9 cellular contexts compared by ENCODE assay signal in genomic region chr9:100472268-100472667, GRCh38. TPM values are rescaled to one million over a fixed set of nuclear protein-coding genes. Genes with fewer than 3 reads are reported as not detected.
DNase-seq lines count a peak whose midpoint lies in the region; ATAC-seq, FAIRE-seq and TF ChIP-seq lines count a peak whose summit lies in the region.
"Had no signal": no experiment of that assay in that cellular context is flagged by ENCODE, and none has a peak within 500 bp of the region (broad histone marks: within the 10 kb centered on the region; RNA-seq: fewer than 3 reads in every experiment).

No MANE protein-coding gene starts in this region.

- H3K4me1 ChIP-seq in SK-N-SH (ENCODE audit: control insufficient read depth in 1 of 2, insufficient read depth in 2 of 2, low read depth in 1 of 2, low read length in 1 of 2) (peaks cover 0 to 10% of the 10 kb centered on the region in 2 experiments; a peak in 2 of 4 replicates), OCI-LY7 (ENCODE audit: insufficient read depth, low read length, poor library complexity, severe bottlenecking) (peaks cover 15% of the 10 kb centered on the region), H1 (replicated peaks in 1 of 4; ENCODE audit: control insufficient read depth in 3 of 4, insufficient read depth in 4 of 4, low read length in 3 of 4) (peaks cover 0 to 14% (median 6%) of the 10 kb centered on the region in 4 experiments; a peak in 5 of 7 replicates), parathyroid adenoma (no peaks in the 10 kb centered on the region)

- H3F3A ChIP-seq in SK-N-SH (replicated peaks; ENCODE audit: insufficient read depth) = peaks cover 9% of the 10 kb centered on the region

- peak overlapping the region; percentile 88; the same call in 1 of the 2 replicates for H2BK5ac ChIP-seq in H1 (ENCODE audit: low read depth, low read length)

- H3K79me1 ChIP-seq in H1 (ENCODE audit: low read depth, low read length) = peaks cover 7% of the 10 kb centered on the region

- peak overlapping the region; percentile 52; the same call in 1 of the 2 replicates for H3K18ac ChIP-seq in H1 (ENCODE audit: extremely low read depth, low read length)

- 0 out of 4 replicates have a peak overlapping the region, but pooled peaks of 1 of the 2 experiments have one; percentile 11 for H3K27ac ChIP-seq in SK-N-SH (ENCODE audit: low read depth in 2 of 2, low read length in 1 of 2)
- H3K27ac ChIP-seq in OCI-LY7 (ENCODE audit: low read depth, low read length, poor library complexity, severe bottlenecking) = peak overlapping the region; percentile 32
- no peak overlapping the region for H3K27ac ChIP-seq in H1 (ENCODE audit: low read depth, low read length)
- H3K27ac ChIP-seq in parathyroid adenoma = no peak overlapping the region

- no peak for DNase-seq in SK-N-SH
- DNase-seq in OCI-LY7 (ENCODE audit: low spot score) = peak; percentile 19
- no peak for DNase-seq in H1 (ENCODE audit: low read depth in 1 of 2, low spot score in 2 of 2)
- DNase-seq in SIG-M5 treated with dmso at 0.1 percent for 504 hours (lab: John Stamatoyannopoulos, UW; ENCODE audit: unreplicated experiment) = no peak
- DNase-seq in NCI-H446 (lab: John Stamatoyannopoulos, UW) = no peak

- POLR2A ChIA-PET in SK-N-SH (lab: Yijun Ruan, JAX) (no interaction called here), OCI-LY7 (lab: Charles Lee) (interaction anchor here (0.6 to 1.5 kb wide), 3 partner anchors 45 to 1058 kb away, joined by 3 to 4 read pairs (median 3); partner anchors contain the start of gene MSANTD3), H1 (lab: Charles Lee; ENCODE audit: partially characterized antibody) (interaction anchor here (0.8 to 1.4 kb wide), 8 partner anchors 18 to 119 kb away, joined by 3 to 4 read pairs (median 3); partner anchors contain the start of genes CAVIN4 and MSANTD3)

- peak overlapping the region; percentile 85 for H2BK12ac ChIP-seq in H1 (ENCODE audit: low read depth, low read length)

- 96% methylated on average over 3 of the region's 3 CpGs for WGBS in SK-N-SH (ENCODE audit: low lambda C conversion rate)
- 66% methylated on average over 3 of the region's 3 CpGs; no CpG with 5 or more reads in 1 of the 2 experiments for WGBS in H1 (ENCODE audit: extremely low coverage in 1 of 2, insufficient coverage in 1 of 2, insufficient read length in 1 of 2, insufficient replicate concordance in 2 of 2, low coverage in 1 of 2, low lambda C conversion rate in 2 of 2, missing lambda C conversion rate in 1 of 2), 2 experiments

- H3K14ac ChIP-seq in H1 (ENCODE audit: insufficient read length) = no peak overlapping the region

- H4K20me1 ChIP-seq in SK-N-SH (ENCODE audit: insufficient read depth) (no peaks in the 10 kb centered on the region), OCI-LY7 (ENCODE audit: insufficient read depth, low read length) (no peaks in the 10 kb centered on the region), H1 (replicated peaks in 1 of 2; ENCODE audit: control insufficient read depth in 1 of 2, insufficient read depth in 2 of 2, low read length in 2 of 2) (peaks cover 5 to 10% of the 10 kb centered on the region in 2 experiments)

- H3K9me2 ChIP-seq in SK-N-SH (no peaks in the 10 kb centered on the region), OCI-LY7 (ENCODE audit: insufficient read depth, low read length) (no peaks in the 10 kb centered on the region)

- no peak overlapping the region for H3K23ac ChIP-seq in H1 (ENCODE audit: insufficient read length)

- H2BK15ac ChIP-seq in H1 (ENCODE audit: low read length) = peak overlapping the region; percentile 46; the same call in 1 of the 2 replicates

- H3K9me3 ChIP-seq in SK-N-SH (no peaks in the 10 kb centered on the region), OCI-LY7 (ENCODE audit: low read length) (no peaks in the 10 kb centered on the region), H1 (ENCODE audit: insufficient read depth in 2 of 2, low read depth in 1 of 2, low read length in 1 of 2) (no peaks in the 10 kb centered on the region), parathyroid adenoma (ENCODE audit: control insufficient read depth, low read length) (no peaks in the 10 kb centered on the region)

- peaks cover 12% of the 10 kb centered on the region; the same call in 1 of the 2 replicates for H3K23me2 ChIP-seq in H1 (ENCODE audit: low read depth, low read length)

- H3K36me3 ChIP-seq in SK-N-SH (replicated peaks in 1 of 2; ENCODE audit: control insufficient read depth in 1 of 2, insufficient read depth in 2 of 2, low read length in 1 of 2) = no peaks in the 10 kb centered on the region
- no peaks in the 10 kb centered on the region for H3K36me3 ChIP-seq in OCI-LY7 (ENCODE audit: insufficient read depth, low read length)
- H3K36me3 ChIP-seq in H1 (ENCODE audit: control insufficient read depth in 2 of 4, insufficient read depth in 4 of 4, low read length in 3 of 4) = peaks cover 0 to 3% (median 0%) of the 10 kb centered on the region in 4 experiments; a peak in 1 of 8 replicates
- H3K36me3 ChIP-seq in parathyroid adenoma (ENCODE audit: control insufficient read depth, insufficient read depth, low read length) = no peaks in the 10 kb centered on the region

- H3K56ac ChIP-seq in H1 (replicated peaks; ENCODE audit: insufficient read length, low read depth, low read length) = no peak overlapping the region

- H3K9ac ChIP-seq in SK-N-SH (no peak overlapping the region), H1 (replicated peaks in 1 of 4; ENCODE audit: extremely low read depth in 1 of 4, low read depth in 3 of 4, low read length in 3 of 4) (peak overlapping the region in 3 of 4 experiments; percentile 29 to 58 (median 52); a peak in 4 of 7 replicates), parathyroid adenoma (no peak overlapping the region)

- H3K79me2 ChIP-seq in SK-N-SH (ENCODE audit: insufficient read depth) (peaks cover 17% of the 10 kb centered on the region; the same call in 1 of the 2 replicates), OCI-LY7 (ENCODE audit: insufficient read depth, low read depth, low read length) (no peaks in the 10 kb centered on the region), H1 (ENCODE audit: control insufficient read depth in 1 of 2, insufficient read depth in 2 of 2, low read length in 2 of 2) (peaks cover 27 to 48% of the 10 kb centered on the region in 2 experiments), parathyroid adenoma (no peaks in the 10 kb centered on the region)

- TF ChIP-seq CTCF in SK-N-SH (IDR thresholded peaks at IDR 0.05) (no peak), OCI-LY7 (conservative IDR thresholded peaks at IDR 0.05; ENCODE audit: low read length) (no peak), H1 (IDR thresholded peaks at IDR 0.05; ENCODE audit: control extremely low read depth in 1 of 3, insufficient read depth in 1 of 3, low read depth in 1 of 3, low read length in 3 of 3) (no peak), parathyroid adenoma (IDR thresholded peaks at IDR 0.05) (no peak)

- H2BK20ac ChIP-seq in H1 (ENCODE audit: low read length) = peak overlapping the region; percentile 28; the same call in 1 of the 2 replicates

- TF ChIP-seq RAD21 in SK-N-SH (IDR thresholded peaks at IDR 0.05; ENCODE audit: low read length) (no peak), H1 (IDR thresholded peaks at IDR 0.05 in 1 of 2, conservative IDR thresholded peaks at IDR 0.05 in 1 of 2; ENCODE audit: low read depth in 2 of 2, low read length in 2 of 2) (no peak)

- H3K4me2 ChIP-seq in SK-N-SH (peak overlapping the region; percentile 73; the same call in 1 of the 2 replicates), OCI-LY7 (ENCODE audit: low read length) (peak overlapping the region; percentile 66), H1 (ENCODE audit: insufficient read depth in 1 of 2, low read depth in 2 of 2, low read length in 2 of 2) (peak overlapping the region; percentile 70 to 72), parathyroid adenoma (ENCODE audit: low read length) (no peak overlapping the region)

- no peak for ATAC-seq in SK-N-SH treated with all-trans-retinoic acid at 6 μM for 48 hours
- no peak for ATAC-seq in GM21528 (IDR thresholded peaks at IDR 0.05; ENCODE audit: low FRiP score, unreplicated experiment)

- no peak overlapping the region for H2AK5ac ChIP-seq in H1 (ENCODE audit: low read depth, low read length)

- no peak for TF ChIP-seq EP300 in SK-N-SH (IDR thresholded peaks at IDR 0.05; ENCODE audit: borderline replicate concordance in 1 of 2, low read depth in 1 of 2, low read length in 1 of 2)
- no peak for TF ChIP-seq EP300 in H1 (IDR thresholded peaks at IDR 0.05; ENCODE audit: borderline replicate concordance in 1 of 2, low read depth in 2 of 2, low read length in 2 of 2)

- peak overlapping the region; percentile 77 to 82; a peak in 3 of 4 replicates for H3K4me3 ChIP-seq in SK-N-SH (ENCODE audit: low read depth in 2 of 2, low read length in 1 of 2)
- H3K4me3 ChIP-seq in OCI-LY7 (ENCODE audit: low read depth, low read length, poor library complexity, severe bottlenecking) = peak overlapping the region; percentile 81
- H3K4me3 ChIP-seq in H1 (ENCODE audit: extremely low read depth in 1 of 4, insufficient read depth in 2 of 4, low read depth in 3 of 4, low read length in 4 of 4) = peak overlapping the region; percentile 28 to 98 (median 83); a peak in 5 of 8 replicates
- H3K4me3 ChIP-seq in parathyroid adenoma (ENCODE audit: low read depth, low read length) = no peak overlapping the region

- no peak overlapping the region for H4K8ac ChIP-seq in H1 (ENCODE audit: extremely low read depth, insufficient read depth, low read length)

- H2AFZ ChIP-seq in SK-N-SH (ENCODE audit: low read depth) = no peak overlapping the region
- H2AFZ ChIP-seq in OCI-LY7 (ENCODE audit: low read length) = peak overlapping the region; percentile 96
- peak overlapping the region; percentile 67; the same call in 1 of the 2 replicates for H2AFZ ChIP-seq in H1 (ENCODE audit: low read length)
- H2AFZ ChIP-seq in parathyroid adenoma = peak overlapping the region; percentile 53

- H3K4ac ChIP-seq in H1 (replicated peaks; ENCODE audit: insufficient read length, low read depth, low read length) = no peak overlapping the region

- intact Hi-C loops in OCI-LY7 (cut with micrococcal nuclease; ENCODE audit: unreplicated experiment) = no loop called here

- CTCF ChIA-PET in SK-N-SH (lab: Yijun Ruan, JAX) = interaction anchor here (0.6 to 1.5 kb wide), 6 partner anchors 12 to 1241 kb away, joined by 3 to 5 read pairs (median 3); no protein-coding TSS in a partner anchor
- CTCF ChIA-PET in OCI-LY7 (lab: Charles Lee; ENCODE audit: unreplicated experiment) = interaction anchor here (0.5 kb wide), 1 partner anchor 130 kb away, joined by 3 read pairs; no protein-coding TSS in a partner anchor
- CTCF ChIA-PET in H1 (lab: Charles Lee; ENCODE audit: partially characterized antibody) = interaction anchor here (1.0 to 1.5 kb wide), 6 partner anchors 9 to 124 kb away, joined by 3 to 7 read pairs (median 3); partner anchors contain the start of gene MSANTD3

- no peaks in the 10 kb centered on the region for H3K27me3 ChIP-seq in SK-N-SH (ENCODE audit: insufficient read depth)
- H3K27me3 ChIP-seq in H1 (replicated peaks in 1 of 4; ENCODE audit: control insufficient read depth in 3 of 4, extremely low read depth in 1 of 4, insufficient read depth in 3 of 4, low read length in 3 of 4) = no peaks in the 10 kb centered on the region
- no peaks in the 10 kb centered on the region for H3K27me3 ChIP-seq in parathyroid adenoma (ENCODE audit: control insufficient read depth, insufficient read depth, low read length)

- TF ChIP-seq POLR2A in H1 (IDR thresholded peaks at IDR 0.05; ENCODE audit: control extremely low read depth in 1 of 2, low read depth in 2 of 2, low read length in 2 of 2) = no peak

- peak overlapping the region; percentile 92 for H4K91ac ChIP-seq in H1 (replicated peaks; ENCODE audit: insufficient read length, low read length)

- BruUV-seq in OCI-LY7 (replicated peaks; lab: Mats Ljungman, UMichigan) = no TSS peak

- no peak for FAIRE-seq in H1 (lab: Jason Lieb, UNC)
- FAIRE-seq: islet of Langerhans had no signal

- H4K5ac ChIP-seq in H1 (ENCODE audit: insufficient read length, low read depth, low read length) = no peak overlapping the region

- peak overlapping the region; percentile 63 for H2BK120ac ChIP-seq in H1 (replicated peaks; ENCODE audit: low read depth, low read length)

RNA-seq across cellular contexts. Expression of gene TMEFF1, which starts 0.7 kb away (rescaled TPM):
- polyA plus RNA-seq in SK-N-SH (2012; rRNA removed) (2.1 and 2.5 TPM in 2 replicates), H1 (2011; rRNA removed) (13.5 and 14.4 TPM in 2 replicates)
- polyA plus RNA-seq in SK-N-SH (2012; cell fraction: cytosol; rRNA removed) = 2.4 and 3.4 TPM in 2 replicates
- polyA plus RNA-seq in SK-N-SH (2012; cell fraction: nucleus; rRNA removed) = 0.68 and 1.1 TPM in 2 replicates
- 4.7 and 5.9 TPM in 2 replicates for total RNA-seq in OCI-LY7 (2014; rRNA removed; shearing (Covaris generic))
- 3.6 and 3.7 TPM in 2 replicates for total RNA-seq in OCI-LY7 (2022)
- 67.8 and 68.2 TPM in 2 replicates for total RNA-seq in H1 (2021; fragmentation: NEBNext Ultra II Directional; extraction: Animal tissue kit (Norgen Biotek cat#: 25700))
- polyA plus RNA-seq in H1 (2011; cell fraction: cytosol; rRNA removed) = 22.9 TPM
- polyA plus RNA-seq in H1 (2011; cell fraction: nucleus; rRNA removed) = 13.7 TPM
- 27.7 to 30.9 TPM (median 29.0 TPM) in 4 replicates for polyA plus RNA-seq in H1 (2012, experiment 1 of 2)
- 2.2 TPM for polyA plus RNA-seq in H1 (2012, experiment 2 of 2)
- polyA plus RNA-seq in H1 (2013, experiment 1 of 2) = 15.0 TPM
- polyA plus RNA-seq in H1 (2013, experiment 2 of 2) = 16.9 TPM
- polyA minus RNA-seq in H1 (2011; rRNA and poly(A)+ RNA removed) = 0.85 and 1.4 TPM in 2 replicates
- polyA minus RNA-seq in H1 (2011; cell fraction: cytosol; rRNA and poly(A)+ RNA removed) = 34.1 TPM
- 35.4 TPM for polyA minus RNA-seq in H1 (2011; cell fraction: nucleus; rRNA and poly(A)+ RNA removed)

RNA-seq across cellular contexts. Expression of gene MSANTD3, which starts 45.3 kb away (rescaled TPM):
- polyA plus RNA-seq in SK-N-SH (2012; rRNA removed) = 42.3 and 48.3 TPM in 2 replicates
- polyA plus RNA-seq in SK-N-SH (2012; cell fraction: cytosol; rRNA removed) = 49.4 and 49.6 TPM in 2 replicates
- polyA plus RNA-seq in SK-N-SH (2012; cell fraction: nucleus; rRNA removed) = 25.6 TPM in 2 replicates
- 38.0 and 51.7 TPM in 2 replicates for total RNA-seq in OCI-LY7 (2014; rRNA removed; shearing (Covaris generic))
- 30.5 and 33.1 TPM in 2 replicates for total RNA-seq in OCI-LY7 (2022)
- total RNA-seq in H1 (2021; fragmentation: NEBNext Ultra II Directional; extraction: Animal tissue kit (Norgen Biotek cat#: 25700)) = 39.8 and 41.3 TPM in 2 replicates
- polyA plus RNA-seq in H1 (2011; rRNA removed) = 10.4 and 12.0 TPM in 2 replicates
- polyA plus RNA-seq in H1 (2011; cell fraction: cytosol; rRNA removed) = 19.4 TPM
- 23.0 TPM for polyA plus RNA-seq in H1 (2011; cell fraction: nucleus; rRNA removed)
- 22.9 to 27.1 TPM (median 24.3 TPM) in 4 replicates for polyA plus RNA-seq in H1 (2012, experiment 1 of 2)
- 12.2 TPM for polyA plus RNA-seq in H1 (2012, experiment 2 of 2)
- 28.3 TPM for polyA plus RNA-seq in H1 (2013, experiment 1 of 2)
- 29.6 TPM for polyA plus RNA-seq in H1 (2013, experiment 2 of 2)
- polyA minus RNA-seq in H1 (2011; rRNA and poly(A)+ RNA removed) = 11.9 and 13.5 TPM in 2 replicates
- polyA minus RNA-seq in H1 (2011; cell fraction: cytosol; rRNA and poly(A)+ RNA removed) = 16.3 TPM
- 13.7 TPM for polyA minus RNA-seq in H1 (2011; cell fraction: nucleus; rRNA and poly(A)+ RNA removed)

Comparison
In these comparisons a context has a peak if more than half of its experiments do, and no peak if none do; other contexts are left out.
1. H3K9ac ChIP-seq: peak in H1 (3 of 4); none in SK-N-SH (single experiment) and parathyroid adenoma (single experiment).